In genomic region chr12:70663838-70664237, GRCh38 we compare ENCODE assay signal across 1 cellular context.
TF ChIP-seq lines count a peak whose summit lies in the region.

No MANE protein-coding gene starts in this region.

TF ChIP-seq in GM23338, 12 proteins besides CTCF, POLR2A, EP300 and RAD21 (continued from another document):
- TF ChIP-seq, protein P1, sequence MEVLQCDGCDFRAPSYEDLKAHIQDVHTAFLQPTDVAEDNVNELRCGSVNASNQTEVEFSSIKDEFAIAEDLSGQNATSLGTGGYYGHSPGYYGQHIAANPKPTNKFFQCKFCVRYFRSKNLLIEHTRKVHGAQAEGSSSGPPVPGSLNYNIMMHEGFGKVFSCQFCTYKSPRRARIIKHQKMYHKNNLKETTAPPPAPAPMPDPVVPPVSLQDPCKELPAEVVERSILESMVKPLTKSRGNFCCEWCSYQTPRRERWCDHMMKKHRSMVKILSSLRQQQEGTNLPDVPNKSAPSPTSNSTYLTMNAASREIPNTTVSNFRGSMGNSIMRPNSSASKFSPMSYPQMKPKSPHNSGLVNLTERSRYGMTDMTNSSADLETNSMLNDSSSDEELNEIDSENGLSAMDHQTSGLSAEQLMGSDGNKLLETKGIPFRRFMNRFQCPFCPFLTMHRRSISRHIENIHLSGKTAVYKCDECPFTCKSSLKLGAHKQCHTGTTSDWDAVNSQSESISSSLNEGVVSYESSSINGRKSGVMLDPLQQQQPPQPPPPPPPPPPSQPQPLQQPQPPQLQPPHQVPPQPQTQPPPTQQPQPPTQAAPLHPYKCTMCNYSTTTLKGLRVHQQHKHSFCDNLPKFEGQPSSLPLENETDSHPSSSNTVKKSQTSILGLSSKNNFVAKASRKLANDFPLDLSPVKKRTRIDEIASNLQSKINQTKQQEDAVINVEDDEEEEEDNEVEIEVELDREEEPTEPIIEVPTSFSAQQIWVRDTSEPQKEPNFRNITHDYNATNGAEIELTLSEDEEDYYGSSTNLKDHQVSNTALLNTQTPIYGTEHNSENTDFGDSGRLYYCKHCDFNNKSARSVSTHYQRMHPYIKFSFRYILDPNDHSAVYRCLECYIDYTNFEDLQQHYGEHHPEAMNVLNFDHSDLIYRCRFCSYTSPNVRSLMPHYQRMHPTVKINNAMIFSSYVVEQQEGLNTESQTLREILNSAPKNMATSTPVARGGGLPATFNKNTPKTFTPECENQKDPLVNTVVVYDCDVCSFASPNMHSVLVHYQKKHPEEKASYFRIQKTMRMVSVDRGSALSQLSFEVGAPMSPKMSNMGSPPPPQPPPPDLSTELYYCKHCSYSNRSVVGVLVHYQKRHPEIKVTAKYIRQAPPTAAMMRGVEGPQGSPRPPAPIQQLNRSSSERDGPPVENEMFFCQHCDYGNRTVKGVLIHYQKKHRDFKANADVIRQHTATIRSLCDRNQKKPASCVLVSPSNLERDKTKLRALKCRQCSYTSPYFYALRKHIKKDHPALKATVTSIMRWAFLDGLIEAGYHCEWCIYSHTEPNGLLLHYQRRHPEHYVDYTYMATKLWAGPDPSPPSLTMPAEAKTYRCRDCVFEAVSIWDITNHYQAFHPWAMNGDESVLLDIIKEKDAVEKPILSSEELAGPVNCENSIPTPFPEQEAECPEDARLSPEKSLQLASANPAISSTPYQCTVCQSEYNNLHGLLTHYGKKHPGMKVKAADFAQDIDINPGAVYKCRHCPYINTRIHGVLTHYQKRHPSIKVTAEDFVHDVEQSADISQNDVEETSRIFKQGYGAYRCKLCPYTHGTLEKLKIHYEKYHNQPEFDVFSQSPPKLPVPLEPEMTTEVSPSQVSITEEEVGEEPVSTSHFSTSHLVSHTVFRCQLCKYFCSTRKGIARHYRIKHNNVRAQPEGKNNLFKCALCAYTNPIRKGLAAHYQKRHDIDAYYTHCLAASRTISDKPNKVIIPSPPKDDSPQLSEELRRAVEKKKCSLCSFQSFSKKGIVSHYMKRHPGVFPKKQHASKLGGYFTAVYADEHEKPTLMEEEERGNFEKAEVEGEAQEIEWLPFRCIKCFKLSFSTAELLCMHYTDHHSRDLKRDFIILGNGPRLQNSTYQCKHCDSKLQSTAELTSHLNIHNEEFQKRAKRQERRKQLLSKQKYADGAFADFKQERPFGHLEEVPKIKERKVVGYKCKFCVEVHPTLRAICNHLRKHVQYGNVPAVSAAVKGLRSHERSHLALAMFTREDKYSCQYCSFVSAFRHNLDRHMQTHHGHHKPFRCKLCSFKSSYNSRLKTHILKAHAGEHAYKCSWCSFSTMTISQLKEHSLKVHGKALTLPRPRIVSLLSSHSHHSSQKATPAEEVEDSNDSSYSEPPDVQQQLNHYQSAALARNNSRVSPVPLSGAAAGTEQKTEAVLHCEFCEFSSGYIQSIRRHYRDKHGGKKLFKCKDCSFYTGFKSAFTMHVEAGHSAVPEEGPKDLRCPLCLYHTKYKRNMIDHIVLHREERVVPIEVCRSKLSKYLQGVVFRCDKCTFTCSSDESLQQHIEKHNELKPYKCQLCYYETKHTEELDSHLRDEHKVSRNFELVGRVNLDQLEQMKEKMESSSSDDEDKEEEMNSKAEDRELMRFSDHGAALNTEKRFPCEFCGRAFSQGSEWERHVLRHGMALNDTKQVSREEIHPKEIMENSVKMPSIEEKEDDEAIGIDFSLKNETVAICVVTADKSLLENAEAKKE (CRISPR knock-in tag; IDR thresholded peaks at IDR 0.05), result no peak
- TF ChIP-seq JUNB (IDR thresholded peaks at IDR 0.05; ENCODE audit: unreplicated experiment) (no peak), POLR2AphosphoS5 (IDR thresholded peaks at IDR 0.05; ENCODE audit: low read depth) (no peak), ZNF331 (CRISPR knock-in tag; IDR thresholded peaks at IDR 0.05; ENCODE audit: low read depth) (no peak), CREB1 (CRISPR knock-in tag; IDR thresholded peaks at IDR 0.05; ENCODE audit: low read depth) (no peak), NANOG (IDR thresholded peaks at IDR 0.05; ENCODE audit: borderline replicate concordance) (no peak), EZH2 (IDR thresholded peaks at IDR 0.05; ENCODE audit: low read depth, unreplicated experiment) (no peak)
- TF ChIP-seq, protein P2, sequence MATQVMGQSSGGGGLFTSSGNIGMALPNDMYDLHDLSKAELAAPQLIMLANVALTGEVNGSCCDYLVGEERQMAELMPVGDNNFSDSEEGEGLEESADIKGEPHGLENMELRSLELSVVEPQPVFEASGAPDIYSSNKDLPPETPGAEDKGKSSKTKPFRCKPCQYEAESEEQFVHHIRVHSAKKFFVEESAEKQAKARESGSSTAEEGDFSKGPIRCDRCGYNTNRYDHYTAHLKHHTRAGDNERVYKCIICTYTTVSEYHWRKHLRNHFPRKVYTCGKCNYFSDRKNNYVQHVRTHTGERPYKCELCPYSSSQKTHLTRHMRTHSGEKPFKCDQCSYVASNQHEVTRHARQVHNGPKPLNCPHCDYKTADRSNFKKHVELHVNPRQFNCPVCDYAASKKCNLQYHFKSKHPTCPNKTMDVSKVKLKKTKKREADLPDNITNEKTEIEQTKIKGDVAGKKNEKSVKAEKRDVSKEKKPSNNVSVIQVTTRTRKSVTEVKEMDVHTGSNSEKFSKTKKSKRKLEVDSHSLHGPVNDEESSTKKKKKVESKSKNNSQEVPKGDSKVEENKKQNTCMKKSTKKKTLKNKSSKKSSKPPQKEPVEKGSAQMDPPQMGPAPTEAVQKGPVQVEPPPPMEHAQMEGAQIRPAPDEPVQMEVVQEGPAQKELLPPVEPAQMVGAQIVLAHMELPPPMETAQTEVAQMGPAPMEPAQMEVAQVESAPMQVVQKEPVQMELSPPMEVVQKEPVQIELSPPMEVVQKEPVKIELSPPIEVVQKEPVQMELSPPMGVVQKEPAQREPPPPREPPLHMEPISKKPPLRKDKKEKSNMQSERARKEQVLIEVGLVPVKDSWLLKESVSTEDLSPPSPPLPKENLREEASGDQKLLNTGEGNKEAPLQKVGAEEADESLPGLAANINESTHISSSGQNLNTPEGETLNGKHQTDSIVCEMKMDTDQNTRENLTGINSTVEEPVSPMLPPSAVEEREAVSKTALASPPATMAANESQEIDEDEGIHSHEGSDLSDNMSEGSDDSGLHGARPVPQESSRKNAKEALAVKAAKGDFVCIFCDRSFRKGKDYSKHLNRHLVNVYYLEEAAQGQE (IDR thresholded peaks at IDR 0.05; ENCODE audit: unreplicated experiment), result no peak
- TF ChIP-seq, protein P3, sequence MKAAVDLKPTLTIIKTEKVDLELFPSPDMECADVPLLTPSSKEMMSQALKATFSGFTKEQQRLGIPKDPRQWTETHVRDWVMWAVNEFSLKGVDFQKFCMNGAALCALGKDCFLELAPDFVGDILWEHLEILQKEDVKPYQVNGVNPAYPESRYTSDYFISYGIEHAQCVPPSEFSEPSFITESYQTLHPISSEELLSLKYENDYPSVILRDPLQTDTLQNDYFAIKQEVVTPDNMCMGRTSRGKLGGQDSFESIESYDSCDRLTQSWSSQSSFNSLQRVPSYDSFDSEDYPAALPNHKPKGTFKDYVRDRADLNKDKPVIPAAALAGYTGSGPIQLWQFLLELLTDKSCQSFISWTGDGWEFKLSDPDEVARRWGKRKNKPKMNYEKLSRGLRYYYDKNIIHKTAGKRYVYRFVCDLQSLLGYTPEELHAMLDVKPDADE (IDR thresholded peaks at IDR 0.05), result no peak
TF ChIP-seq in GM23338: peak in this region for 0.
